Comparison of ENCODE assay signal across 8 cellular contexts in the genomic region with DNA sequence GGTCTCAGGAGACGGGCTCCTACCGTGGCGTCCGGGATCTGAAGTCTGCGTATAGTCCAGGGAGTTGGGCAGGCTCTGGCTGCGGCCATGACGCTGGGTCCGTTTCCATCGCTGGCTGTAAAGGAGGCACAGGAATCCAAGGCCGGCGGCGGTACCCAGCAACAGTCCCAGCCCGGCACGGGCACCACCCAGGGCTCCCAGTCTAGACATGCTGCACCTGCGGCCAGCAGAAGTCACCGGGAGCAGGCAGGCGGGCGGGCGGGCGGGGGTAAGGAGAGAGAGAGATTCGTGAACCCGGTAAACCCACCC. TPM values are rescaled to one million over a fixed set of nuclear protein-coding genes. Genes with fewer than 3 reads are reported as not detected.
DNase-seq lines count a peak whose midpoint lies in the region; ATAC-seq and TF ChIP-seq lines count a peak whose summit lies in the region.

No MANE protein-coding gene starts in this region.

- TF ChIP-seq EP300 in sigmoid colon (IDR thresholded peaks at IDR 0.05) = no peak

- intact Hi-C loops in left ventricle myocardium inferior (cut with micrococcal nuclease) (no loop called here), sigmoid colon (cut with DNase I) (loop anchor here (2.0 to 10.0 kb wide), 4 partner anchors 52 to 190 kb away; partner anchors contain the start of genes CCDC32, DNAJC17, RAD51 and RPUSD2)

- H3K9me3 ChIP-seq in left ventricle myocardium inferior (replicated peaks) = no peaks in the 10 kb centered on the region
- H3K9me3 ChIP-seq in sigmoid colon = no peaks in the 10 kb centered on the region

- peaks cover 11% of the 10 kb centered on the region for H3K36me3 ChIP-seq in GM06990 (ENCODE audit: control insufficient read depth, insufficient read depth, low read length)
- peaks cover 28% of the 10 kb centered on the region for H3K36me3 ChIP-seq in left ventricle myocardium inferior
- H3K36me3 ChIP-seq in sigmoid colon = peaks cover 4 to 33% (median 16%) of the 10 kb centered on the region in 4 donors

- peaks cover 26% of the 10 kb centered on the region for H3K4me1 ChIP-seq in left ventricle myocardium inferior
- peaks cover 0 to 35% (median 25%) of the 10 kb centered on the region in 4 donors for H3K4me1 ChIP-seq in sigmoid colon

- ATAC-seq in HG03432 (IDR thresholded peaks at IDR 0.05; ENCODE audit: unreplicated experiment) (peak; percentile 10), HG03565 (IDR thresholded peaks at IDR 0.05; ENCODE audit: unreplicated experiment) (no peak), GM18520 (IDR thresholded peaks at IDR 0.05; ENCODE audit: unreplicated experiment) (no peak)

- WGBS in sigmoid colon, 2 donors = 0 to 1% methylated on average over 22 of the region's 22 CpGs

- no peak for TF ChIP-seq POLR2A in sigmoid colon (IDR thresholded peaks at IDR 0.05)

- H3K27me3 ChIP-seq in GM06990 (replicated peaks; ENCODE audit: control insufficient read depth, insufficient read depth, low read length) (no peaks in the 10 kb centered on the region), left ventricle myocardium inferior (ENCODE audit: low read depth) (no peaks in the 10 kb centered on the region), sigmoid colon (no peaks in the 10 kb centered on the region)

- H3K4me3 ChIP-seq in GM06990 (replicated peaks; ENCODE audit: low read depth, low read length) = peak overlapping the region; percentile 98
- peak overlapping the region; percentile 92 for H3K4me3 ChIP-seq in left ventricle myocardium inferior
- H3K4me3 ChIP-seq in sigmoid colon = peak overlapping the region; percentile 69 to 95 (median 85)

- TF ChIP-seq CTCF in GM06990 (IDR thresholded peaks at IDR 0.05; ENCODE audit: insufficient read depth, low read length, poor library complexity, severe bottlenecking) (no peak), left ventricle myocardium inferior (IDR thresholded peaks at IDR 0.05; ENCODE audit: borderline replicate concordance) (no peak), sigmoid colon (IDR thresholded peaks at IDR 0.05) (no peak)

- DNase-seq in GM06990 (ENCODE audit: extremely low read depth, insufficient read length) (no peak), activated gamma-delta T cell (lab: John Stamatoyannopoulos, UW) (peak; percentile 22), left ventricle myocardium inferior (no peak), sigmoid colon (no peak), SHP77 treated with DMSO at 0.1 percent for 48 hours (lab: John Stamatoyannopoulos, UW) (no peak)

- H3K27ac ChIP-seq in left ventricle myocardium inferior (replicated peaks) (peak overlapping the region; percentile 81), sigmoid colon (peak overlapping the region; percentile 76 to 84 (median 80))

RNA-seq across cellular contexts. Expression of gene RMDN3, which starts 0.5 kb away (rescaled TPM):
- total RNA-seq in left ventricle myocardium inferior (20.3 TPM), sigmoid colon (10 to 100 TPM; 20.8 to 26.4 (median 22.4) TPM)
- polyA plus RNA-seq in sigmoid colon = 10 to 100 TPM in 1 of 3 donors, 1 to 10 TPM in 2; 7.9 to 32.7 (median 9.6) TPM

RNA-seq across cellular contexts. Expression of gene GCHFR, which starts 9.3 kb away (rescaled TPM):
- total RNA-seq in left ventricle myocardium inferior (7.1 TPM), sigmoid colon (10 to 100 TPM in 3 of 4 donors, 1 to 10 TPM in 1; 2.2 to 27.8 (median 15.8) TPM)
- 10 to 100 TPM; 45.0 to 71.7 (median 54.6) TPM for polyA plus RNA-seq in sigmoid colon

RNA-seq across cellular contexts. Expression of gene C15orf62, which starts 15.3 kb away (rescaled TPM):
- 0.30 TPM for total RNA-seq in left ventricle myocardium inferior
- total RNA-seq in sigmoid colon = under 1 TPM in 3 of 4 donors, not detected in 1; 0.28 to 0.71 (median 0.66) TPM
- 1 to 10 TPM in 1 of 3 donors, not detected in 2; 1.1 TPM for polyA plus RNA-seq in sigmoid colon

RNA-seq across cellular contexts. Expression of gene ZFYVE19, which starts 52.4 kb away (rescaled TPM):
- total RNA-seq in left ventricle myocardium inferior (24.7 TPM), sigmoid colon (10 to 100 TPM; 17.5 to 49.6 (median 29.9) TPM)
- polyA plus RNA-seq in sigmoid colon = 10 to 100 TPM; 14.4 to 32.4 (median 28.7) TPM

RNA-seq across cellular contexts. Expression of gene DNAJC17, which starts 52.7 kb away (rescaled TPM):
- total RNA-seq in left ventricle myocardium inferior (16.0 TPM), sigmoid colon (10 to 100 TPM in 2 of 4 donors, 1 to 10 TPM in 2; 9.1 to 25.8 (median 12.8) TPM)
- polyA plus RNA-seq in sigmoid colon = 10 to 100 TPM; 46.5 to 56.4 (median 46.8) TPM
